Comparison of ENCODE assay signal across 20 cellular contexts in genomic region chr15:68440136-68440535, GRCh38.
"Had no signal": no experiment of that assay in that cellular context is flagged by ENCODE, and none has a peak within 500 bp of the region (broad histone marks: within the 10 kb centered on the region; RNA-seq: fewer than 3 reads in every experiment).

No MANE protein-coding gene starts in this region.

- H3K9me3 Mint-ChIP-seq: activated CD4-positive, alpha-beta T cell treated with anti-CD3 and anti-CD28 coated beads, Interleukin-2, amount 10 ng/mL, durations not matched to agents 24 days and 14 days; activated naive CD4-positive, alpha-beta T cell treated with anti-CD3 and anti-CD28 coated beads, Interleukin-2, amount 50 U/mL, for 72 hours; activated T-helper 1 cell treated with anti-CD3 and anti-CD28 coated beads, Interleukin-12 subunit alpha, Interleukin-12 subunit beta, Interleukin-2, Interleukin-4 antibody, amounts not matched to agents 30 ng/mL and 10 ng/mL and 1 ng/mL, durations not matched to agents 14 hours and 24 hours and 36 hours; stimulated activated naive CD8-positive, alpha-beta T cell treated with anti-CD3 and anti-CD28 coated beads, Interleukin-15, Interleukin-2, amounts not matched to agents 100 ng/mL and 50 ng/mL, for 24 hours had no signal

- H3K9me3 ChIP-seq: adrenal gland, breast epithelium, left lung, suprapubic skin, transverse colon had no signal

- H3K4me3 ChIP-seq: adrenal gland, breast epithelium, left lung, SK-N-MC, suprapubic skin, transverse colon had no signal

- H3K27ac Mint-ChIP-seq: activated CD4-positive, alpha-beta T cell treated with anti-CD3 and anti-CD28 coated beads, Interleukin-2, amount 10 ng/mL, durations not matched to agents 24 days and 14 days; activated naive CD4-positive, alpha-beta T cell treated with anti-CD3 and anti-CD28 coated beads, Interleukin-2, amount 50 U/mL, for 72 hours; activated T-helper 1 cell treated with anti-CD3 and anti-CD28 coated beads, Interleukin-12 subunit alpha, Interleukin-12 subunit beta, Interleukin-2, Interleukin-4 antibody, amounts not matched to agents 30 ng/mL and 10 ng/mL and 1 ng/mL, durations not matched to agents 14 hours and 24 hours and 36 hours; nephron progenitor cell; stimulated activated naive CD8-positive, alpha-beta T cell treated with anti-CD3 and anti-CD28 coated beads, Interleukin-15, Interleukin-2, amounts not matched to agents 100 ng/mL and 50 ng/mL, for 24 hours had no signal

- DNase-seq: activated CD4-positive, alpha-beta T cell treated with anti-CD3 and anti-CD28 coated beads, Interleukin-2, amount 10 ng/mL, durations not matched to agents 24 days and 14 days; activated gamma-delta T cell treated with Interleukin-2 at 50 U/mL for 16 hours; activated T-cell treated with anti-CD3 and anti-CD28 coated beads for 4 hours; foreskin melanocyte; glutamatergic neuron; hippocampal formation; left lung; mammary epithelial cell; nephron progenitor cell; nucleus accumbens; posterior cingulate gyrus; stimulated activated CD4-positive, alpha-beta T cell treated with anti-CD3 and anti-CD28 coated beads, Interleukin-1b, Interleukin-23, amount 100 ng/mL, for 48 hours; transverse colon had no signal

- H3K27ac ChIP-seq: adrenal gland, left lung, SK-N-MC, suprapubic skin had no signal

- ATAC-seq: activated naive CD4-positive, alpha-beta T cell treated with anti-CD3 and anti-CD28 coated beads, Interleukin-2, amount 50 U/mL, for 72 hours had no signal

- H3K4me3 Mint-ChIP-seq: activated CD4-positive, alpha-beta T cell treated with anti-CD3 and anti-CD28 coated beads, Interleukin-2, amount 10 ng/mL, durations not matched to agents 24 days and 14 days; activated T-helper 1 cell treated with anti-CD3 and anti-CD28 coated beads, Interleukin-12 subunit alpha, Interleukin-12 subunit beta, Interleukin-2, Interleukin-4 antibody, amounts not matched to agents 30 ng/mL and 10 ng/mL and 1 ng/mL, durations not matched to agents 14 hours and 24 hours and 36 hours; nephron progenitor cell; stimulated activated naive CD8-positive, alpha-beta T cell treated with anti-CD3 and anti-CD28 coated beads, Interleukin-15, Interleukin-2, amounts not matched to agents 100 ng/mL and 50 ng/mL, for 24 hours had no signal

- H3K4me1 Mint-ChIP-seq: activated CD4-positive, alpha-beta T cell treated with anti-CD3 and anti-CD28 coated beads, Interleukin-2, amount 10 ng/mL, durations not matched to agents 24 days and 14 days; nephron progenitor cell had no signal

- H3K36me3 ChIP-seq: adrenal gland, breast epithelium, left lung, suprapubic skin, transverse colon had no signal

- H3K4me1 ChIP-seq: breast epithelium, left lung, transverse colon had no signal

- H3K27me3 ChIP-seq: adrenal gland, breast epithelium had no signal

- H3K36me3 Mint-ChIP-seq: activated naive CD4-positive, alpha-beta T cell treated with anti-CD3 and anti-CD28 coated beads, Interleukin-2, amount 50 U/mL, for 72 hours had no signal
